Comparison of ENCODE assay signal across 8 cellular contexts in genomic region chr10:37976091-37976879, GRCh38. TPM values are rescaled to one million over a fixed set of nuclear protein-coding genes. Genes with fewer than 3 reads are reported as not detected.
DNase-seq lines count a peak whose midpoint lies in the region; ATAC-seq and TF ChIP-seq lines count a peak whose summit lies in the region.

TSS of gene ZNF25 (minus strand) at chr10:37976647. CDS start at chr10:37971722, 4,925 bp downstream.

- peak within 1 kb of the TSS; percentile 75 for H3K9ac ChIP-seq in SU-DHL-6 (ENCODE audit: low read length)
- H3K9ac ChIP-seq in adipocyte (ENCODE audit: low read length), result peak within 1 kb of the TSS; percentile 96
- peak within 1 kb of the TSS; percentile 93 for H3K9ac ChIP-seq in parathyroid adenoma

- H3K9me2 ChIP-seq in SU-DHL-6 (replicated peaks; ENCODE audit: insufficient read depth, low read length), result no peaks in the 10 kb centered on the region

- H2AFZ ChIP-seq in SU-DHL-6 (ENCODE audit: low read depth, low read length, severe bottlenecking) (peak within 1 kb of the TSS; percentile 94), parathyroid adenoma (peak within 1 kb of the TSS; percentile 94)

- H3K27me3 ChIP-seq in SU-DHL-6 (ENCODE audit: low read length), result no peaks in the 10 kb centered on the region
- H3K27me3 ChIP-seq in adipocyte (replicated peaks; ENCODE audit: control insufficient read depth, insufficient read depth, low read length), result no peaks in the 10 kb centered on the region
- H3K27me3 ChIP-seq in cardiac muscle cell, result no peaks in the 10 kb centered on the region
- no peaks in the 10 kb centered on the region for H3K27me3 ChIP-seq in parathyroid adenoma (ENCODE audit: control insufficient read depth, insufficient read depth, low read length)
- no peaks in the 10 kb centered on the region for H3K27me3 ChIP-seq in tibial nerve

- peak within 1 kb of the TSS; percentile 77 for H3K4me2 ChIP-seq in SU-DHL-6 (ENCODE audit: low read depth, low read length, poor library complexity, severe bottlenecking)
- peak within 1 kb of the TSS; percentile 73 for H3K4me2 ChIP-seq in parathyroid adenoma (ENCODE audit: low read length)

- peak; percentile 95 for DNase-seq in NCI-H128 (lab: John Stamatoyannopoulos, UW; ENCODE audit: unreplicated experiment)
- DNase-seq in adipocyte (ENCODE audit: low read depth), result peak; percentile 100
- peak; percentile 99 for DNase-seq in cardiac muscle cell (ENCODE audit: low read depth in 1 of 2, low spot score in 1 of 2)
- peak; percentile 97 to 98 for DNase-seq in tibial nerve (ENCODE audit: low spot score in 2 of 2)

- H3K27ac ChIP-seq in SU-DHL-6 (ENCODE audit: low read depth, low read length) (peak within 1 kb of the TSS; percentile 65), cardiac muscle cell (peak within 1 kb of the TSS; percentile 92), parathyroid adenoma (peak within 1 kb of the TSS; percentile 93), tibial nerve (peak within 1 kb of the TSS; percentile 95 to 99 (median 98))

- ATAC-seq in HG02759 (IDR thresholded peaks at IDR 0.05; ENCODE audit: unreplicated experiment), result peak; percentile 97

- H3K36me3 ChIP-seq in SU-DHL-6 (ENCODE audit: low read length) (no peaks in the 10 kb centered on the region), adipocyte (ENCODE audit: control insufficient read depth, insufficient read depth, low read length, severe bottlenecking) (no peaks in the 10 kb centered on the region), cardiac muscle cell (no peaks in the 10 kb centered on the region), parathyroid adenoma (ENCODE audit: control insufficient read depth, insufficient read depth, low read length) (no peaks in the 10 kb centered on the region), tibial nerve (peaks cover 0 to 4% (median 0%) of the 10 kb centered on the region in 3 donors)

- H3K79me2 ChIP-seq in SU-DHL-6 (ENCODE audit: insufficient read depth, low read length) (no peaks in the 10 kb centered on the region), parathyroid adenoma (peaks cover 3% of the 10 kb centered on the region)

- TF ChIP-seq EP300 in tibial nerve (IDR thresholded peaks at IDR 0.05), result peak; percentile 87 to 96

- TF ChIP-seq POLR2A in tibial nerve (IDR thresholded peaks at IDR 0.05), result peak; percentile 78 to 87

- WGBS in tibial nerve, 2 donors, result 0 to 1% methylated on average over 29 to 64 of the region's 66 CpGs

- H3K9me3 ChIP-seq in SU-DHL-6 (ENCODE audit: insufficient read depth, low read length) (no peaks in the 10 kb centered on the region), adipocyte (ENCODE audit: control insufficient read depth, low read length) (no peaks in the 10 kb centered on the region), cardiac muscle cell (ENCODE audit: low read depth) (no peaks in the 10 kb centered on the region), parathyroid adenoma (ENCODE audit: control insufficient read depth, low read length) (no peaks in the 10 kb centered on the region), tibial nerve (no peaks in the 10 kb centered on the region)

- 0 out of 2 replicates have a peak, but pooled peaks cover 3% of the 10 kb centered on the region for H3F3A ChIP-seq in SU-DHL-6 (ENCODE audit: insufficient read depth)

- peak; percentile 92 for TF ChIP-seq CTCF in GM12873 (IDR thresholded peaks at IDR 0.05; ENCODE audit: insufficient read depth, low read depth, low read length, missing control alignments)
- TF ChIP-seq CTCF in SU-DHL-6 (IDR thresholded peaks at IDR 0.05; ENCODE audit: insufficient read depth, low read length, poor library complexity, severe bottlenecking), result peak; percentile 89
- peak; percentile 96 for TF ChIP-seq CTCF in cardiac muscle cell (IDR thresholded peaks at IDR 0.05; ENCODE audit: low read depth, low read length)
- TF ChIP-seq CTCF in parathyroid adenoma (IDR thresholded peaks at IDR 0.05), result peak; percentile 98
- peak; percentile 89 to 97 (median 95) for TF ChIP-seq CTCF in tibial nerve (IDR thresholded peaks at IDR 0.05)

- H3K4me3 ChIP-seq in SU-DHL-6 (ENCODE audit: insufficient read depth, low read length, poor library complexity, severe bottlenecking), result peak within 1 kb of the TSS; percentile 65
- peak within 1 kb of the TSS; percentile 93 for H3K4me3 ChIP-seq in adipocyte (ENCODE audit: low read length)
- H3K4me3 ChIP-seq in cardiac muscle cell, result peak within 1 kb of the TSS; percentile 45
- H3K4me3 ChIP-seq in parathyroid adenoma (ENCODE audit: low read depth, low read length), result peak within 1 kb of the TSS; percentile 65
- H3K4me3 ChIP-seq in tibial nerve, result peak within 1 kb of the TSS; percentile 87 to 94 (median 89)

- H3K4me1 ChIP-seq in adipocyte (ENCODE audit: control insufficient read depth, insufficient read depth, low read length) (peaks cover 16% of the 10 kb centered on the region), cardiac muscle cell (ENCODE audit: low read depth) (no peaks in the 10 kb centered on the region), parathyroid adenoma (no peaks in the 10 kb centered on the region), tibial nerve (peaks cover 0 to 13% (median 3%) of the 10 kb centered on the region in 4 donors)

- no peaks in the 10 kb centered on the region for H4K20me1 ChIP-seq in SU-DHL-6 (ENCODE audit: low read depth, low read length)

RNA-seq across cellular contexts. Expression of gene ZNF25, which starts in this region (rescaled TPM):
- total RNA-seq in cardiac muscle cell (1.4 and 2.4 TPM in 2 replicates), tibial nerve (10 to 100 TPM; 13.8 to 23.2 (median 18.7) TPM)
- 1.1 and 2.8 TPM in 2 replicates for polyA plus RNA-seq in cardiac muscle cell

Comparison
In these comparisons a context has a peak if more than half of its experiments do, and no peak if none do; other contexts are left out.
1. Peak in every context shown above with its lines: DNase-seq, ATAC-seq, H3K4me3 ChIP-seq and H3K27ac ChIP-seq.